In genomic region chr13:98937911-98938381, GRCh38 we compare ENCODE assay signal across 1 cellular context.
TF ChIP-seq lines count a peak whose summit lies in the region.

No MANE protein-coding gene starts in this region.

TF ChIP-seq in WTC11, 78 proteins besides CTCF, POLR2A, EP300 and RAD21 (continued from another document):
- peak; percentile 85; the same call in 1 of the 2 replicates for TF ChIP-seq ZNF532 (CRISPR knock-in tag; IDR thresholded peaks at IDR 0.05; ENCODE audit: borderline replicate concordance)
- TF ChIP-seq CREB1 (CRISPR knock-in tag; IDR thresholded peaks at IDR 0.05), result no peak
- TF ChIP-seq ZNF423 (CRISPR knock-in tag; IDR thresholded peaks at IDR 0.05), result peak; percentile 92
- 0 out of 2 replicates have a peak, but pooled peaks have one; percentile 28 for TF ChIP-seq TEAD4 (CRISPR knock-in tag; IDR thresholded peaks at IDR 0.05)
- TF ChIP-seq ZNF263 (CRISPR knock-in tag; IDR thresholded peaks at IDR 0.05; ENCODE audit: low read depth), result no peak
- TF ChIP-seq NFE2L1 (CRISPR knock-in tag; IDR thresholded peaks at IDR 0.05), result no peak
- no peak for TF ChIP-seq ZNF232 (CRISPR knock-in tag; IDR thresholded peaks at IDR 0.05)
- 0 out of 2 replicates have a peak, but pooled peaks have one; percentile 30 for TF ChIP-seq MAX (CRISPR knock-in tag; IDR thresholded peaks at IDR 0.05)
- no peak for TF ChIP-seq ARID4B (CRISPR knock-in tag; IDR thresholded peaks at IDR 0.05; ENCODE audit: borderline replicate concordance)
- TF ChIP-seq RORB (CRISPR knock-in tag; IDR thresholded peaks at IDR 0.05), result no peak
